Comparison of ENCODE assay signal across 8 cellular contexts in genomic region chr7:90595801-90596683, GRCh38. TPM values are rescaled to one million over a fixed set of nuclear protein-coding genes. Genes with fewer than 3 reads are reported as not detected.
DNase-seq lines count a peak whose midpoint lies in the region; ATAC-seq and TF ChIP-seq lines count a peak whose summit lies in the region.

Gene CDK14, plus strand, starts transcription at chr7:90596321. Its CDS starts 307 bp downstream, at chr7:90596628.

- peak; percentile 19; the same call in 1 of the 2 replicates for TF ChIP-seq CTCF in WI38 (IDR thresholded peaks at IDR 0.05; ENCODE audit: low read depth, low read length)
- TF ChIP-seq CTCF in endothelial cell (IDR thresholded peaks at IDR 0.05; ENCODE audit: unreplicated experiment), result peak; percentile 58

- no peaks in the 10 kb centered on the region for H3K27me3 ChIP-seq in BLaER1

- peak within 1 kb of the TSS; percentile 91 for H3K4me2 ChIP-seq in BLaER1

- H3K4me3 Mint-ChIP-seq in endothelial cell (ENCODE audit: unreplicated experiment), result peak within 1 kb of the TSS; percentile 96

- no peaks in the 10 kb centered on the region for H3K9me3 Mint-ChIP-seq in endothelial cell (ENCODE audit: unreplicated experiment)

- no peaks in the 10 kb centered on the region for H3K36me3 Mint-ChIP-seq in endothelial cell (ENCODE audit: low read depth, unreplicated experiment)

- H3K9ac ChIP-seq in BLaER1, result peak within 1 kb of the TSS; percentile 96

- H3K4me3 ChIP-seq in BLaER1, result peak within 1 kb of the TSS; percentile 95
- H3K4me3 ChIP-seq in WI38 (ENCODE audit: low read depth, low read length), result peak within 1 kb of the TSS; percentile 79

- H3K27ac Mint-ChIP-seq in endothelial cell (ENCODE audit: unreplicated experiment), result peak within 1 kb of the TSS; percentile 84

- ATAC-seq in GM18858 (IDR thresholded peaks at IDR 0.05; ENCODE audit: unreplicated experiment) (peak; percentile 36), HG02970 (IDR thresholded peaks at IDR 0.05; ENCODE audit: low FRiP score, unreplicated experiment) (peak; percentile 55)
- peak; percentile 61 for ATAC-seq in stimulated activated naive CD8-positive, alpha-beta T cell treated with anti-CD3 and anti-CD28 coated beads, Interleukin-15, Interleukin-2, amounts not matched to agents 100 U/mL and 50 U/mL, for 24 hours

- H3K9me3 ChIP-seq in BLaER1, result 0 out of 2 replicates have a peak, but pooled peaks cover under 1% of the 10 kb centered on the region

- DNase-seq in NCI-H2171 (lab: John Stamatoyannopoulos, UW), result peak; percentile 76
- DNase-seq in endothelial cell (ENCODE audit: low spot score), result peak; percentile 85
- DNase-seq in mesenteric fat pad (ENCODE audit: low spot score), result peak; percentile 92
- DNase-seq in stimulated activated naive CD8-positive, alpha-beta T cell treated with anti-CD3 and anti-CD28 coated beads, Interleukin-15, Interleukin-2, amounts not matched to agents 100 U/mL and 50 U/mL, for 24 hours, result peak; percentile 70

- H3K4me1 Mint-ChIP-seq in endothelial cell (ENCODE audit: unreplicated experiment), result peaks cover 19% of the 10 kb centered on the region

- H3K27ac ChIP-seq in BLaER1, result peak within 1 kb of the TSS; percentile 96

- peaks cover 4% of the 10 kb centered on the region for H3K27me3 Mint-ChIP-seq in endothelial cell (ENCODE audit: unreplicated experiment)

- peaks cover 38% of the 10 kb centered on the region for H3K4me1 ChIP-seq in BLaER1

- no peaks in the 10 kb centered on the region for H4K20me1 ChIP-seq in BLaER1

- H3K36me3 ChIP-seq in BLaER1, result no peaks in the 10 kb centered on the region

RNA-seq across cellular contexts. Expression of gene CDK14, which starts in this region (rescaled TPM):
- 30.2 TPM for total RNA-seq in endothelial cell (ENCODE audit: unreplicated experiment)
- total RNA-seq in mesenteric fat pad, result 47.2 TPM

Comparison
In these comparisons a context has a peak if more than half of its experiments do, and no peak if none do; other contexts are left out.
1. Peak in every context shown above with its lines: DNase-seq, ATAC-seq, H3K4me3 ChIP-seq and H3K27ac ChIP-seq.